Comparison of ENCODE assay signal across 8 cellular contexts in genomic region chr2:241314181-241314932, GRCh38. TPM values are rescaled to one million over a fixed set of nuclear protein-coding genes. Genes with fewer than 3 reads are reported as not detected.
DNase-seq lines count a peak whose midpoint lies in the region; ATAC-seq and TF ChIP-seq lines count a peak whose summit lies in the region.

No MANE protein-coding gene starts in this region.

- peaks cover 13% of the 10 kb centered on the region; the same call in 1 of the 2 replicates for H4K20me1 ChIP-seq in HCT116 (ENCODE audit: insufficient read depth)

- H3K79me2 ChIP-seq in HCT116 (ENCODE audit: insufficient read depth, low read length): peaks cover 91% of the 10 kb centered on the region

- BruUV-seq in HCT116 (replicated peaks; lab: Mats Ljungman, UMichigan): TSS peak; percentile 45

- intact Hi-C loops in HCT116 (cut with micrococcal nuclease): loop anchor here (2.0 kb wide), 1 partner anchor 40 kb away; no protein-coding TSS in a partner anchor

- peaks cover 15 to 33% of the 10 kb centered on the region in 2 experiments; a peak in 3 of 4 replicates for H3K4me1 ChIP-seq in HCT116 (ENCODE audit: control insufficient read depth in 1 of 2, insufficient read depth in 2 of 2, low read length in 2 of 2)

- no peaks in the 10 kb centered on the region for H3K9me3 ChIP-seq in HCT116 (ENCODE audit: control insufficient read depth in 1 of 2, insufficient read depth in 1 of 2, low read depth in 1 of 2, low read length in 2 of 2)

- no peaks in the 10 kb centered on the region for H3K9me2 ChIP-seq in HCT116 (ENCODE audit: insufficient read depth)

- RAD21 ChIA-PET in HCT116 (lab: Charles Lee; ENCODE audit: low non-redundant PET in 1 of 2, low total read pairs in 2 of 2, uncharacterized antibody in 2 of 2, unreplicated experiment in 2 of 2): no interaction called here

- no peaks in the 10 kb centered on the region for H3K27me3 ChIP-seq in HCT116 (ENCODE audit: insufficient read depth, low read length)

- H3K4me3 ChIP-seq in AG10803 (ENCODE audit: low read length) (peak overlapping the region; percentile 98), HCT116 (replicated peaks in 1 of 2; ENCODE audit: low read depth in 1 of 2, low read length in 2 of 2) (peak overlapping the region; percentile 94 to 98)

- peak overlapping the region; percentile 80 for H3K9ac ChIP-seq in HCT116 (ENCODE audit: low read length)

- H3K27ac ChIP-seq in HCT116 (ENCODE audit: low read depth, low read length): peak overlapping the region; percentile 85

- TF ChIP-seq CTCF in AG10803 (conservative IDR thresholded peaks at IDR 0.05; ENCODE audit: low read length) (no peak), HCT116 (IDR thresholded peaks at IDR 0.05 in 2 of 3, conservative IDR thresholded peaks at IDR 0.05 in 1 of 3; ENCODE audit: borderline replicate concordance in 1 of 3, insufficient read depth in 1 of 3, low read depth in 2 of 3, low read length in 2 of 3) (no peak)

- DNase-seq in AG10803 (ENCODE audit: low read depth) (peak; percentile 60), HCT116 (ENCODE audit: low read depth, low spot score) (peak; percentile 8), SW480 (ENCODE audit: low spot score) (peak; percentile 48), fibroblast of peridontal ligament (ENCODE audit: extremely low read depth) (peak; percentile 67), pulmonary artery endothelial cell (ENCODE audit: low read depth, low spot score) (peak; percentile 15)

- no peak for TF ChIP-seq POLR2A in HCT116 (IDR thresholded peaks at IDR 0.05; ENCODE audit: borderline replicate concordance, extremely low read depth, insufficient read depth, insufficient read length)

- CTCF ChIA-PET in HCT116 (lab: Charles Lee): interaction anchor here (1.0 kb wide), 1 partner anchor 21 kb away, joined by 4 read pairs; no protein-coding TSS in a partner anchor

- POLR2A ChIA-PET in HCT116 (lab: Charles Lee): interaction anchor here (0.9 to 1.5 kb wide), 4 partner anchors 8 to 28 kb away, joined by 4 to 13 read pairs (median 5); no protein-coding TSS in a partner anchor

- peak overlapping the region; percentile 79 for H3K4me2 ChIP-seq in HCT116 (ENCODE audit: low read length)

- no peak for ATAC-seq in HCT116
- ATAC-seq in HG02970 (IDR thresholded peaks at IDR 0.05; ENCODE audit: low FRiP score, unreplicated experiment): no peak
- ATAC-seq in GM18511 (IDR thresholded peaks at IDR 0.05; ENCODE audit: unreplicated experiment): no peak
- ATAC-seq in HG02884 (IDR thresholded peaks at IDR 0.05; ENCODE audit: unreplicated experiment): no peak

- no peak overlapping the region for H2AFZ ChIP-seq in HCT116 (ENCODE audit: low read depth, low read length, poor library complexity, severe bottlenecking)

- no peak for TF ChIP-seq RAD21 in HCT116 (IDR thresholded peaks at IDR 0.05; ENCODE audit: low read depth)

- no peaks in the 10 kb centered on the region; a peak in 1 of 4 replicates for H3K36me3 ChIP-seq in HCT116 (ENCODE audit: control insufficient read depth in 1 of 2, insufficient read depth in 2 of 2, low read length in 2 of 2)

TF ChIP-seq in HCT116, 20 proteins besides CTCF, POLR2A, EP300 and RAD21:
- TF ChIP-seq TCF7L2 (IDR thresholded peaks at IDR 0.05; ENCODE audit: borderline replicate concordance, extremely low read depth, insufficient read depth, insufficient read length) (no peak), SIN3A (IDR thresholded peaks at IDR 0.05; ENCODE audit: low read depth) (0 out of 2 replicates have a peak, but pooled peaks have one; percentile 13)
TF ChIP-seq in HCT116: peak in this region for 1.

RNA-seq across cellular contexts. Expression of gene HDLBP, which starts 1.1 kb away (rescaled TPM):
- 462 TPM for total RNA-seq in HCT116 (2021; ENCODE audit: unreplicated experiment)
- polyA plus RNA-seq in HCT116 (2012): 286 and 296 TPM in 2 replicates
- total RNA-seq in pulmonary artery endothelial cell: 765 and 980 TPM in 2 replicates

RNA-seq across cellular contexts. Expression of gene SEPTIN2, which starts 1.4 kb away (rescaled TPM):
- total RNA-seq in HCT116 (2021; ENCODE audit: unreplicated experiment) (317 TPM), pulmonary artery endothelial cell (499 and 544 TPM in 2 replicates)
- 155 and 167 TPM in 2 replicates for polyA plus RNA-seq in HCT116 (2012)

RNA-seq across cellular contexts. Expression of gene FARP2, which starts 41.7 kb away (rescaled TPM):
- total RNA-seq in HCT116 (2021; ENCODE audit: unreplicated experiment) (49.3 TPM), pulmonary artery endothelial cell (37.2 and 41.6 TPM in 2 replicates)
- 14.1 and 14.3 TPM in 2 replicates for polyA plus RNA-seq in HCT116 (2012)

Comparison
In these comparisons a context has a peak if more than half of its experiments do, and no peak if none do; other contexts are left out.
1. DNase-seq: peak in every context shown above with its lines; median percentile 67 in fibroblast of peridontal ligament; 60 in AG10803; 48 in SW480; 15 in pulmonary artery endothelial cell; 8 in HCT116.